In genomic region chr3:71809321-71809720, GRCh38 we compare ENCODE assay signal across 26 cellular contexts. TPM values are rescaled to one million over a fixed set of nuclear protein-coding genes. Genes with fewer than 3 reads are reported as not detected.
"Had no signal": no experiment of that assay in that cellular context is flagged by ENCODE, and none has a peak within 500 bp of the region (broad histone marks: within the 10 kb centered on the region; RNA-seq: fewer than 3 reads in every experiment).

No MANE protein-coding gene starts in this region.

- H3K9me3 ChIP-seq: gastroesophageal sphincter, heart right ventricle, left ventricle myocardium inferior, lower lobe of right lung, pancreas, right lobe of liver, suprapubic skin, transverse colon, upper lobe of right lung, uterus had no signal

- H3K27me3 ChIP-seq: gastroesophageal sphincter, pancreas, right lobe of liver, suprapubic skin, transverse colon, upper lobe of right lung, uterus had no signal

- DNase-seq: dorsolateral prefrontal cortex; effector CD4-positive, alpha-beta T cell; foreskin keratinocyte; glutamatergic neuron; heart right ventricle; hippocampal formation; left cardiac atrium; left ventricle myocardium inferior; lower lobe of right lung; natural killer cell; pancreas; right lobe of liver; stimulated activated CD4-positive, alpha-beta T cell treated with anti-CD3 and anti-CD28 coated beads, Interleukin-12 subunit alpha, Interleukin-12 subunit beta, amount 100 ng/mL, for 4 hours; stimulated activated CD4-positive, alpha-beta T cell treated with anti-CD3 and anti-CD28 coated beads, Interleukin-1b, Interleukin-23, amount 100 ng/mL, for 48 hours; stimulated activated CD4-positive, alpha-beta T cell treated with anti-CD3 and anti-CD28 coated beads, Interleukin-4, amount 100 ng/mL, for 1 hour; stimulated activated CD8-positive, alpha-beta memory T cell treated with anti-CD3 and anti-CD28 coated beads, Interleukin-4, amount 100 ng/mL, for 48 hours; stimulated activated naive CD4-positive, alpha-beta T cell; stimulated activated naive CD8-positive, alpha-beta T cell treated with anti-CD3 and anti-CD28 coated beads, Interleukin-15, amount 100 ng/mL, for 72 hours; transverse colon; upper lobe of right lung; uterus had no signal

- ATAC-seq: foreskin keratinocyte; gastroesophageal sphincter; heart right ventricle; left cardiac atrium; lower lobe of right lung; natural killer cell; pancreas; right lobe of liver; stimulated activated naive CD8-positive, alpha-beta T cell treated with anti-CD3 and anti-CD28 coated beads, Interleukin-15, amount 100 ng/mL, for 72 hours; upper lobe of right lung had no signal

- H3K4me1 ChIP-seq: foreskin keratinocyte, left ventricle myocardium inferior, lower lobe of right lung, pancreas, right lobe of liver, suprapubic skin, transverse colon, upper lobe of right lung, uterus had no signal

- H3K4me2 ChIP-seq: smooth muscle cell had no signal

- H3K36me3 ChIP-seq: gastroesophageal sphincter, heart right ventricle, left ventricle myocardium inferior, lower lobe of right lung, pancreas, right lobe of liver, suprapubic skin, transverse colon, upper lobe of right lung, uterus had no signal

- H3K27ac ChIP-seq: dorsolateral prefrontal cortex, foreskin keratinocyte, gastroesophageal sphincter, heart right ventricle, left ventricle myocardium inferior, lower lobe of right lung, pancreas, right lobe of liver, suprapubic skin, transverse colon, upper lobe of right lung, uterus had no signal

- H3K4me3 ChIP-seq: dorsolateral prefrontal cortex, gastroesophageal sphincter, heart right ventricle, left ventricle myocardium inferior, lower lobe of right lung, pancreas, right lobe of liver, smooth muscle cell, suprapubic skin, transverse colon, upper lobe of right lung, uterus had no signal

RNA-seq across cellular contexts. Expression of gene PROK2, which starts 24.4 kb away (rescaled TPM):
- total RNA-seq: foreskin keratinocyte, kidney epithelial cell, progenitor cell of endocrine pancreas, smooth muscle cell, suprapubic skin, transverse colon, uterus had no signal
- polyA plus RNA-seq: foreskin keratinocyte, smooth muscle cell had no signal
